9 cellular contexts compared by ENCODE assay signal in the genomic region with DNA sequence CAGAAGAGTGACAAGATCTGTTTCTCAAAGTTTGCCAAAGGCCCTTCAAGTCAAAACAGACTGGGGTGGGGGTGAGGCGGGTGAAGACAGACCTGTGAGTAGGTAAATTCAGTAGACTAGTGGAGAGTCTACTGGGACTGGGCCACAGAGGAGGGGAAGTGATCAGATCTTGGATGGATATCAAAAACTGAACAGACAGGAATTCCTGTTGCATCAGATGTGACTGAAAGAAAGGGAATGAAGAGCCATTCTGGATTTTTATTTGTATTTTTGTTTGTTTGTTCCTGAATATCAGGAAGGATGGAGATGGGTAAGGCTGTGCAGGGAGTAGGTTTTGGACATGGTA. TPM values are rescaled to one million over a fixed set of nuclear protein-coding genes. Genes with fewer than 3 reads are reported as not detected.
DNase-seq lines count a peak whose midpoint lies in the region; ATAC-seq and TF ChIP-seq lines count a peak whose summit lies in the region.
"Not testable (repeated sequence)": the region's sequence is repeated elsewhere in the genome, so short reads cannot be mapped to it uniquely, and the experiment has no call there.
"Had no signal": no experiment of that assay in that cellular context is flagged by ENCODE, and none has a peak within 500 bp of the region (broad histone marks: within the 10 kb centered on the region; RNA-seq: fewer than 3 reads in every experiment).

No MANE protein-coding gene starts in this region.

- H3K27me3 ChIP-seq in A673 (replicated peaks; ENCODE audit: insufficient read depth, low read depth, low read length, poor library complexity); GM23248 (replicated peaks; ENCODE audit: insufficient read depth); NT2/D1 (ENCODE audit: insufficient read depth, insufficient read length); lung (ENCODE audit: control insufficient read depth, insufficient read depth): not testable (repeated sequence)

- H3K27ac ChIP-seq in A673 (ENCODE audit: low read depth, low read length, poor library complexity, severe bottlenecking); GM23248; lung (ENCODE audit: low read depth in 1 of 2, low read length in 1 of 2): not testable (repeated sequence)

- H3K36me3 Mint-ChIP-seq in activated T-cell treated with anti-CD3 and anti-CD28 coated beads, Interleukin-2, amount 50 U/mL, for 24 hours (ENCODE audit: low read depth) = peaks cover 53% of the 10 kb centered on the region
- H3K36me3 Mint-ChIP-seq in chondrocyte (ENCODE audit: low read depth) = peaks cover 42% of the 10 kb centered on the region

- H3K4me1 Mint-ChIP-seq in activated T-cell treated with anti-CD3 and anti-CD28 coated beads, Interleukin-2, amount 50 U/mL, for 24 hours (ENCODE audit: low read depth) = peaks cover 11% of the 10 kb centered on the region
- H3K4me1 Mint-ChIP-seq in chondrocyte (ENCODE audit: low read depth) = peaks cover 13% of the 10 kb centered on the region

- CTCF ChIA-PET in A673 (lab: Charles Lee) = not testable (repeated sequence)

- not testable (repeated sequence) for H3K9me3 ChIP-seq in A673 (ENCODE audit: low read depth, low read length, poor library complexity, severe bottlenecking); GM23248 (ENCODE audit: low read depth); NT2/D1 (ENCODE audit: insufficient read depth, low read length)
- peaks cover 0 to 25% of the 10 kb centered on the region in 2 donors for H3K9me3 ChIP-seq in lung (ENCODE audit: control insufficient read depth in 2 of 2, insufficient read depth in 1 of 2, low read length in 1 of 2)

- H3K4me3 ChIP-seq in A673 (ENCODE audit: low read depth, low read length, poor library complexity, severe bottlenecking) = peak overlapping the region; percentile 73
- H3K4me3 ChIP-seq in GM23248 = peak overlapping the region; percentile 73
- H3K4me3 ChIP-seq in NT2/D1 (ENCODE audit: insufficient read length, low read depth) = peak overlapping the region; percentile 20
- H3K4me3 ChIP-seq in foreskin fibroblast (ENCODE audit: low read depth in 1 of 2, low read length in 2 of 2) = peak overlapping the region; percentile 46 to 55
- H3K4me3 ChIP-seq in lung = peak overlapping the region; percentile 21

- not testable (repeated sequence) for H3K27me3 Mint-ChIP-seq in activated T-cell treated with anti-CD3 and anti-CD28 coated beads, Interleukin-2, amount 50 U/mL, for 24 hours; chondrocyte (ENCODE audit: low read depth)

- H3K9ac ChIP-seq in GM23248 (peak overlapping the region; percentile 75), NT2/D1 (ENCODE audit: insufficient read length, low read depth) (peak overlapping the region; percentile 64)

- H3K9me3 Mint-ChIP-seq in activated T-cell treated with anti-CD3 and anti-CD28 coated beads, Interleukin-2, amount 50 U/mL, for 24 hours = peaks cover 53% of the 10 kb centered on the region
- peaks cover 43% of the 10 kb centered on the region for H3K9me3 Mint-ChIP-seq in chondrocyte (ENCODE audit: low read depth)

- in situ Hi-C loops in GM23248 (cut with MboI) = not testable (repeated sequence)

- TSS peak; percentile 44 for BruUV-seq in A673 (replicated peaks; lab: Mats Ljungman, UMichigan)

- intact Hi-C loops in A673 (cut with micrococcal nuclease; ENCODE audit: unreplicated experiment); sciatic nerve (cut with DNase I): not testable (repeated sequence)

- POLR2A ChIA-PET in A673 (lab: Charles Lee; ENCODE audit: low non-redundant PET) = not testable (repeated sequence)

- not testable (repeated sequence) for H3F3A ChIP-seq in GM23248 (ENCODE audit: insufficient read depth)

- not testable (repeated sequence) for ATAC-seq in lung (ENCODE audit: insufficient read depth, low FRiP score)
- peak; percentile 18 for ATAC-seq in sciatic nerve

- not testable (repeated sequence) for H4K20me1 ChIP-seq in GM23248 (ENCODE audit: insufficient read depth)

- H3K79me2 ChIP-seq in GM23248 (ENCODE audit: insufficient read depth) = peaks cover 31% of the 10 kb centered on the region

- H3K9me2 ChIP-seq in GM23248 (ENCODE audit: insufficient read depth) = not testable (repeated sequence)

- 0% methylated on average over 1 of the region's 1 CpG for WGBS in GM23248 (ENCODE audit: low coverage in 1 of 2, low lambda C conversion rate in 2 of 2, missing lambda C conversion rate in 2 of 2), 2 experiments
- no CpG with 5 or more reads among the region's 1 CpG for WGBS in lung, 2 donors

- peak overlapping the region; percentile 39 for H3K27ac Mint-ChIP-seq in activated T-cell treated with anti-CD3 and anti-CD28 coated beads, Interleukin-2, amount 50 U/mL, for 24 hours
- peak overlapping the region; percentile 86 for H3K27ac Mint-ChIP-seq in chondrocyte (ENCODE audit: unreplicated experiment)

- peak overlapping the region; percentile 89 for H3K4me2 ChIP-seq in GM23248 (ENCODE audit: unreplicated experiment)

- not testable (repeated sequence) for H3K4me1 ChIP-seq in A673 (ENCODE audit: insufficient read depth, low read length, poor library complexity, severe bottlenecking); GM23248 (ENCODE audit: insufficient read depth); NT2/D1 (ENCODE audit: insufficient read depth, insufficient read length); lung (ENCODE audit: control insufficient read depth in 2 of 2, insufficient read depth in 2 of 2, low read length in 2 of 2)

- H3K4me3 Mint-ChIP-seq in activated T-cell treated with anti-CD3 and anti-CD28 coated beads, Interleukin-2, amount 50 U/mL, for 24 hours = peak overlapping the region; percentile 79
- H3K4me3 Mint-ChIP-seq in chondrocyte (ENCODE audit: unreplicated experiment) = peak overlapping the region; percentile 77

- H3K36me3 ChIP-seq in A673 (ENCODE audit: insufficient read depth, low read length, poor library complexity, severe bottlenecking) (peaks cover 25% of the 10 kb centered on the region), GM23248 (ENCODE audit: low read depth) (peaks cover 19% of the 10 kb centered on the region; the same call in 1 of the 2 replicates), NT2/D1 (ENCODE audit: insufficient read depth, insufficient read length, low read length) (peaks cover 26% of the 10 kb centered on the region)
- H3K36me3 ChIP-seq in lung (ENCODE audit: control insufficient read depth in 2 of 2, insufficient read depth in 2 of 2, low read length in 2 of 2) = not testable (repeated sequence)

- peak overlapping the region; percentile 81 for H2AFZ ChIP-seq in GM23248

- not testable (repeated sequence) for DNase-seq in A673 (ENCODE audit: low spot score); NT2/D1 (ENCODE audit: low read depth, low spot score); activated T-cell treated with anti-CD3 and anti-CD28 coated beads, Interleukin-2, amount 50 U/mL, for 24 hours; chondrocyte (ENCODE audit: low spot score); lung (ENCODE audit: low spot score); sciatic nerve (ENCODE audit: low spot score)
- DNase-seq in GM23248 (peak; percentile 62), foreskin fibroblast (peak; percentile 3 to 43)

- TF ChIP-seq CTCF in A673 (conservative IDR thresholded peaks at IDR 0.05; ENCODE audit: low read depth, low read length); chondrocyte (IDR thresholded peaks at IDR 0.05); foreskin fibroblast (IDR thresholded peaks at IDR 0.05; ENCODE audit: low read depth, low read length); lung (IDR thresholded peaks at IDR 0.05; ENCODE audit: control extremely low read depth, extremely low read depth): not testable (repeated sequence)

RNA-seq across cellular contexts. Expression of a gene that starts 0.7 kb away (rescaled TPM):
- 12.4 and 14.6 TPM in 2 replicates for total RNA-seq in A673 (2021)
- 13.9 and 29.0 TPM in 2 replicates for total RNA-seq in GM23248 (2014; rRNA removed; shearing (Covaris generic))
- 7.5 and 8.7 TPM in 2 replicates for polyA plus RNA-seq in GM23248 (2016; fragmentation: Nextera tagmentation; extraction: Ambion mirVana)
- 11.6 to 15.5 TPM (median 13.2 TPM) in 3 replicates for total RNA-seq in chondrocyte
- 10 to 100 TPM; 10.1 to 12.5 TPM for total RNA-seq in lung
- polyA plus RNA-seq in lung = 1 to 10 TPM; 4.3 to 5.2 TPM
- total RNA-seq in sciatic nerve = 10.6 TPM

RNA-seq across cellular contexts. Expression of a gene that starts 10.9 kb away (rescaled TPM):
- total RNA-seq in A673 (2021) = 19.4 and 21.2 TPM in 2 replicates
- 13.6 and 13.7 TPM in 2 replicates for total RNA-seq in GM23248 (2014; rRNA removed; shearing (Covaris generic))
- 4.1 and 5.8 TPM in 2 replicates for polyA plus RNA-seq in GM23248 (2016; fragmentation: Nextera tagmentation; extraction: Ambion mirVana)
- total RNA-seq in chondrocyte = 6.0 to 12.8 TPM (median 7.0 TPM) in 3 replicates
- total RNA-seq in lung = 10 to 100 TPM in 1 of 2 donors, 1 to 10 TPM in 1; 8.1 to 28.1 TPM
- polyA plus RNA-seq in lung = 1 to 10 TPM in 1 of 2 donors, under 1 TPM in 1; 0.98 to 2.7 TPM
- 12.5 TPM for total RNA-seq in sciatic nerve

RNA-seq across cellular contexts. Expression of a gene that starts 11.5 kb away (rescaled TPM):
- 9.7 and 13.4 TPM in 2 replicates for total RNA-seq in A673 (2021)
- total RNA-seq in GM23248 (2014; rRNA removed; shearing (Covaris generic)) = 33.7 and 41.0 TPM in 2 replicates
- polyA plus RNA-seq in GM23248 (2016; fragmentation: Nextera tagmentation; extraction: Ambion mirVana) = 18.6 and 22.2 TPM in 2 replicates
- total RNA-seq in chondrocyte = 8.7 to 10.1 TPM (median 9.0 TPM) in 3 replicates
- total RNA-seq in lung = 10 to 100 TPM in 1 of 2 donors, 1 to 10 TPM in 1; 6.3 to 17.0 TPM
- 1 to 10 TPM; 2.5 to 4.3 TPM for polyA plus RNA-seq in lung
- 10.7 TPM for total RNA-seq in sciatic nerve

RNA-seq across cellular contexts. Expression of a gene that starts 31.3 kb away (rescaled TPM):
- total RNA-seq in A673 (2021) = 0.41 and 0.83 TPM in 2 replicates
- 0.32 and 1.5 TPM in 2 replicates for total RNA-seq in GM23248 (2014; rRNA removed; shearing (Covaris generic))
- polyA plus RNA-seq in GM23248 (2016; fragmentation: Nextera tagmentation; extraction: Ambion mirVana) = 0.58 and 0.68 TPM in 2 replicates
- 0.26 to 0.97 TPM (median 0.75 TPM) in 3 replicates for total RNA-seq in chondrocyte
- total RNA-seq in lung = 1 to 10 TPM in 1 of 2 donors, under 1 TPM in 1; 0.58 to 3.1 TPM
- under 1 TPM; 0.15 to 0.28 TPM for polyA plus RNA-seq in lung
- 1.6 TPM for total RNA-seq in sciatic nerve
- total RNA-seq: H7 had no signal

RNA-seq across cellular contexts. Expression of a gene that starts 38.9 kb away (rescaled TPM):
- 8.5 and 10.1 TPM in 2 replicates for total RNA-seq in A673 (2021)
- total RNA-seq in GM23248 (2014; rRNA removed; shearing (Covaris generic)) = 3.5 and 5.6 TPM in 2 replicates
- 3.5 and 4.2 TPM in 2 replicates for polyA plus RNA-seq in GM23248 (2016; fragmentation: Nextera tagmentation; extraction: Ambion mirVana)
- total RNA-seq in chondrocyte = 6.8 to 7.4 TPM (median 7.1 TPM) in 3 replicates
- total RNA-seq in lung = 10 to 100 TPM in 1 of 2 donors, 1 to 10 TPM in 1; 4.8 to 14.8 TPM
- 1 to 10 TPM; 1.7 to 2.4 TPM for polyA plus RNA-seq in lung
- 9.5 TPM for total RNA-seq in sciatic nerve

Comparison
In these comparisons a context has a peak if more than half of its experiments do, and no peak if none do; other contexts are left out.
1. H3K4me3 ChIP-seq: peak in every context shown above with its lines; median percentile 73 in A673; 73 in GM23248; 50 in foreskin fibroblast; 21 in lung; 20 in NT2/D1.